ENCODE assay signal across 22 cellular contexts in the genomic region with DNA sequence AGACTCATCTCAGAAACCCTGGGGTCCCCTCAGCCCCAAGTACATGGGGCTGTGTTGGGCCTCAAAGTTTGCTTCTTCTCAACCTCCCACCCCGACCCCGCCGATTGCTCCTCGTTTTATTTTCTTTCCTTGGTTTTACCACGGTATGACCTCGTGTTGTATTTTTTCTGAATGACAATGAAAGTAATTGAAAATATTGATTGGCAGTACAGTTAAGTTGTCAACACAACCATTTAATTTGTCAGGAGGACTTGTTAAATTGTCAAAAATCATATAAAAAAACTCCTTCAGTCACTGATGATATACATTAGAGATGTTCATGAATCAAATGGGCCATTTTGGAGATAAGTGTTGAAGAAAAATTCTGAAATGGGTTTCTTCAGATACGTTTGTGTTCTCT.
"Had no signal": no experiment of that assay in that cellular context is flagged by ENCODE, and none has a peak within 500 bp of the region (broad histone marks: within the 10 kb centered on the region; RNA-seq: fewer than 3 reads in every experiment).

No MANE protein-coding gene starts in this region.

- H3K79me2 ChIP-seq: hepatocyte had no signal

- H3K4me1 ChIP-seq: foreskin keratinocyte, lower lobe of right lung had no signal

- H2AFZ ChIP-seq: hepatocyte had no signal

- H3K9me3 ChIP-seq: esophagus muscularis mucosa, gastroesophageal sphincter, heart left ventricle, left lung, lower lobe of right lung had no signal

- H3K27me3 ChIP-seq: esophagus muscularis mucosa, foreskin keratinocyte, gastroesophageal sphincter, heart left ventricle, hepatocyte, left lung had no signal

- FAIRE-seq: colon, endothelial cell of umbilical vein, frontal cortex, islet of Langerhans, keratinocyte had no signal

- H3K4me2 ChIP-seq: hepatocyte had no signal

- H3K4me3 ChIP-seq: coronary artery, dorsolateral prefrontal cortex, esophagus muscularis mucosa, gastroesophageal sphincter, heart left ventricle, hepatocyte, left lung, lower lobe of right lung had no signal

- ATAC-seq: foreskin keratinocyte, gastroesophageal sphincter, heart left ventricle, left cardiac atrium, left lung, left ventricle myocardium superior, lower lobe of right lung had no signal

- H3K36me3 ChIP-seq: esophagus muscularis mucosa, gastroesophageal sphincter, heart left ventricle, left lung, lower lobe of right lung had no signal

- DNase-seq: dermis blood vessel endothelial cell; dorsolateral prefrontal cortex; effector CD4-positive, alpha-beta T cell; effector memory CD4-positive, alpha-beta T cell; foreskin keratinocyte; heart left ventricle; hypothalamus; left cardiac atrium; left lung; left ventricle myocardium superior; lower lobe of right lung; mesenchymal stem cell; midbrain had no signal

- H3K27ac ChIP-seq: coronary artery, dorsolateral prefrontal cortex, esophagus muscularis mucosa, foreskin keratinocyte, gastroesophageal sphincter, heart left ventricle, hepatocyte, left lung, lower lobe of right lung had no signal
